Comparison of ENCODE assay signal across 27 cellular contexts in genomic region chr1:5692649-5693048, GRCh38.
"Had no signal": no experiment of that assay in that cellular context is flagged by ENCODE, and none has a peak within 500 bp of the region (broad histone marks: within the 10 kb centered on the region; RNA-seq: fewer than 3 reads in every experiment).

No MANE protein-coding gene starts in this region.

- H3K9me3 ChIP-seq: left ventricle myocardium inferior, neutrophil, right atrium auricular region, stomach, testis, thyroid gland, upper lobe of right lung had no signal

- H3K4me1 ChIP-seq: left ventricle myocardium inferior, parathyroid adenoma, right atrium auricular region, stomach, testis, thyroid gland, upper lobe of right lung had no signal

- H3K4me3 Mint-ChIP-seq: immature natural killer cell; naive B cell; natural killer cell; nephron progenitor cell; neural progenitor cell; stimulated activated naive B cell treated with anti-CD40 and anti-IgM and Interleukin-4, amounts not matched to agents 10 μg/mL and 1 μg/mL and 100 μg/mL, for 72 hours had no signal

- H3K27ac ChIP-seq: left ventricle myocardium inferior, neural progenitor cell, neutrophil, parathyroid adenoma, right atrium auricular region, skin epidermis, stomach, testis, thyroid gland, upper lobe of right lung had no signal

- H3K9me3 Mint-ChIP-seq: immature natural killer cell; natural killer cell; nephron progenitor cell; neural progenitor cell; stimulated activated naive B cell treated with anti-CD40 and anti-IgM and Interleukin-4, amounts not matched to agents 10 μg/mL and 1 μg/mL and 100 μg/mL, for 72 hours had no signal

- H3K36me3 ChIP-seq: left ventricle myocardium inferior, neural progenitor cell, neutrophil, right atrium auricular region, stomach, thyroid gland, upper lobe of right lung had no signal

- H3K4me3 ChIP-seq: left ventricle myocardium inferior, lung, neural progenitor cell, right atrium auricular region, skin epidermis, stomach, testis, thyroid gland, upper lobe of right lung had no signal

- H3K79me2 ChIP-seq: parathyroid adenoma had no signal

- H3K27ac Mint-ChIP-seq: immature natural killer cell; naive B cell; natural killer cell; nephron progenitor cell; progenitor cell of endocrine pancreas; stimulated activated naive B cell treated with anti-CD40 and anti-IgM and Interleukin-4, amounts not matched to agents 10 μg/mL and 1 μg/mL and 100 μg/mL, for 72 hours had no signal

- H3K4me1 Mint-ChIP-seq: immature natural killer cell; naive B cell; natural killer cell; stimulated activated naive B cell treated with anti-CD40 and anti-IgM and Interleukin-4, amounts not matched to agents 10 μg/mL and 1 μg/mL and 100 μg/mL, for 72 hours had no signal

- ATAC-seq: natural killer cell; sciatic nerve; stimulated activated naive B cell treated with anti-CD40 and anti-IgM and Interleukin-4, amounts not matched to agents 10 μg/mL and 1 μg/mL and 100 μg/mL, for 72 hours; stimulated activated naive CD8-positive, alpha-beta T cell treated with anti-CD3 and anti-CD28 coated beads, Interleukin-15, Interleukin-2, amounts not matched to agents 100 U/mL and 50 U/mL, for 24 hours had no signal

- H3K36me3 Mint-ChIP-seq: immature natural killer cell; naive B cell; natural killer cell; neural progenitor cell; stimulated activated naive B cell treated with anti-CD40 and anti-IgM and Interleukin-4, amounts not matched to agents 10 μg/mL and 1 μg/mL and 100 μg/mL, for 72 hours had no signal

- H2AFZ ChIP-seq: neural progenitor cell, parathyroid adenoma had no signal

- DNase-seq: hypothalamus; immature natural killer cell; kidney; left ventricle myocardium inferior; naive B cell; natural killer cell; nephron progenitor cell; occipital lobe; stimulated activated CD4-positive, alpha-beta T cell treated with anti-CD3 and anti-CD28 coated beads, Interleukin-12 subunit alpha, Interleukin-12 subunit beta, amount 100 ng/mL, for 4 hours; stimulated activated CD4-positive, alpha-beta T cell treated with anti-CD3 and anti-CD28 coated beads, Interleukin-15, amount 100 ng/mL, for 24 hours; stimulated activated CD4-positive, alpha-beta T cell treated with anti-CD3 and anti-CD28 coated beads, Interleukin-2, amount 100 ng/mL, for 24 hours; stimulated activated CD4-positive, alpha-beta T cell treated with anti-CD3 and anti-CD28 coated beads, Interleukin-4, amount 100 ng/mL, for 1 hour; stimulated activated naive B cell treated with anti-CD40 and anti-IgM and Interleukin-4, amounts not matched to agents 10 μg/mL and 1 μg/mL and 100 μg/mL, for 72 hours; stimulated activated naive CD8-positive, alpha-beta T cell treated with anti-CD3 and anti-CD28 coated beads, Interleukin-15, Interleukin-2, amounts not matched to agents 100 U/mL and 50 U/mL, for 24 hours; stomach; testis; thyroid gland; trophoblast cell; upper lobe of right lung had no signal

- H3K4me2 ChIP-seq: neural progenitor cell had no signal

- H3K27me3 ChIP-seq: neural progenitor cell, right atrium auricular region, testis, thyroid gland had no signal
